In genomic region chr4:113499696-113500095, GRCh38 we compare ENCODE assay signal across 17 cellular contexts.
A peak's percentile ranks its signal among the peaks of the same experiment; 100 is the strongest.
DNase-seq lines count a peak whose midpoint lies in the region; ATAC-seq and TF ChIP-seq lines count a peak whose summit lies in the region.
"Had no signal": no experiment of that assay in that cellular context is flagged by ENCODE, and none has a peak within 500 bp of the region (broad histone marks: within the 10 kb centered on the region; RNA-seq: fewer than 3 reads in every experiment).

No MANE protein-coding gene starts in this region.

- TF ChIP-seq CTCF in astrocyte of the cerebellum (IDR thresholded peaks at IDR 0.05; ENCODE audit: low read depth, low read length, missing control alignments) (no peak), foreskin keratinocyte (conservative IDR thresholded peaks at IDR 0.05) (no peak), ascending aorta (IDR thresholded peaks at IDR 0.05) (no peak)

- H3K36me3 ChIP-seq in ascending aorta, result peaks cover 4 to 23% of the 10 kb centered on the region in 2 donors

- H3K4me1 ChIP-seq in foreskin keratinocyte, result no peaks in the 10 kb centered on the region
- no peaks in the 10 kb centered on the region for H3K4me1 ChIP-seq in ascending aorta
- H3K4me1 ChIP-seq: Caco-2 had no signal

- DNase-seq in DMS53 (lab: John Stamatoyannopoulos, UW) (peak; percentile 25), DMS53 treated with DMSO at 0.1 percent for 48 hours (lab: John Stamatoyannopoulos, UW; ENCODE audit: unreplicated experiment) (no peak), astrocyte of the cerebellum (ENCODE audit: low read depth) (peak; percentile 62), foreskin keratinocyte (peak; percentile 16 to 51), stromal cell of bone marrow (ENCODE audit: low read depth) (peak; percentile 17), hippocampal formation (lab: John Stamatoyannopoulos, UW) (no peak), ascending aorta (ENCODE audit: low spot score in 2 of 2) (no peak), NCI-H1048 (lab: John Stamatoyannopoulos, UW) (no peak)
- DNase-seq: activated CD8-positive, alpha-beta T cell treated with anti-CD3 and anti-CD28 coated beads for 36 hours; activated effector memory CD4-positive, alpha-beta T cell treated with Interleukin-2 at 50 U/mL for 16 hours; Caco-2; NCI-H2171 had no signal

- H3K4me3 ChIP-seq in astrocyte of the cerebellum (ENCODE audit: low read depth, low read length) (no peak overlapping the region), ascending aorta (no peak overlapping the region)
- H3K4me3 ChIP-seq: cardiac muscle cell, neural progenitor cell, skin epidermis had no signal

- peak; percentile 39 for ATAC-seq in foreskin keratinocyte
- ATAC-seq: activated CD8-positive, alpha-beta T cell treated with anti-CD3 and anti-CD28 coated beads for 36 hours; HCT116 had no signal

- H3K27ac ChIP-seq in foreskin keratinocyte (no peak overlapping the region), ascending aorta (no peak overlapping the region)
- H3K27ac ChIP-seq: 22Rv1, cardiac muscle cell, neural progenitor cell, skin epidermis had no signal

- in situ Hi-C loops in astrocyte of the cerebellum (cut with HindIII; ENCODE audit: low sequenced_read_pairs), result no loop called here

- H3K9me3 ChIP-seq in ascending aorta, result no peaks in the 10 kb centered on the region
- H3K9me3 ChIP-seq: Caco-2 had no signal

- intact Hi-C loops in ascending aorta (cut with DNase I), result no loop called here

- H3K27me3 ChIP-seq in foreskin keratinocyte (no peaks in the 10 kb centered on the region), ascending aorta (no peaks in the 10 kb centered on the region)
- H3K27me3 ChIP-seq: cardiac muscle cell, neural progenitor cell had no signal

Comparison
In these comparisons a context has a peak if more than half of its experiments do, and no peak if none do; other contexts are left out.
1. DNase-seq: peak in DMS53 (single experiment), astrocyte of the cerebellum (single experiment), foreskin keratinocyte (2 of 2) and stromal cell of bone marrow (single experiment); none in DMS53 treated with DMSO at 0.1 percent for 48 hours (single experiment), hippocampal formation (0 of 2), ascending aorta (0 of 2) and NCI-H1048 (single experiment).